1 cellular context compared by ENCODE assay signal in genomic region chr3:34260991-34261365, GRCh38.
TF ChIP-seq lines count a peak whose summit lies in the region.

No MANE protein-coding gene starts in this region.

TF ChIP-seq in H1, 55 proteins besides CTCF, POLR2A, EP300 and RAD21:
- no peak for TF ChIP-seq BACH1 (IDR thresholded peaks at IDR 0.05; ENCODE audit: low read length)
- TF ChIP-seq KDM5A (IDR thresholded peaks at IDR 0.05; ENCODE audit: low read length), result no peak
- no peak for TF ChIP-seq GTF2F1 (IDR thresholded peaks at IDR 0.05; ENCODE audit: borderline replicate concordance, low read depth, low read length)
- TF ChIP-seq PHF8 (conservative IDR thresholded peaks at IDR 0.05; ENCODE audit: low read depth, low read length), result no peak
- TF ChIP-seq HDAC2 (IDR thresholded peaks at IDR 0.05; ENCODE audit: borderline replicate concordance in 1 of 2, low read depth in 2 of 2, low read length in 2 of 2), result no peak
